Comparison of ENCODE assay signal across 1 cellular context in genomic region chr1:228109073-228109961, GRCh38.
A peak's percentile ranks its signal among the peaks of the same experiment; 100 is the strongest.
TF ChIP-seq lines count a peak whose summit lies in the region.

MRPL55 (minus strand) TSS chr1:228109299; CDS start chr1:228108260, 1,039 bp downstream.

TF ChIP-seq in HepG2, 621 proteins besides CTCF, POLR2A, EP300 and RAD21 (continued from another document and continues in another):
- TF ChIP-seq RNF219 (CRISPR knock-in tag; IDR thresholded peaks at IDR 0.05) (0 out of 2 replicates have a peak, but pooled peaks have one; percentile 6), BCL3 (CRISPR knock-in tag; IDR thresholded peaks at IDR 0.05) (peak; percentile 87), ZNF441 (CRISPR knock-in tag; IDR thresholded peaks at IDR 0.05; ENCODE audit: borderline replicate concordance) (no peak), NFKB2 (CRISPR knock-in tag; IDR thresholded peaks at IDR 0.05; ENCODE audit: borderline replicate concordance) (no peak; the same call in 1 of the 2 replicates), JARID2 (CRISPR knock-in tag; IDR thresholded peaks at IDR 0.05; ENCODE audit: insufficient replicate concordance) (peak; percentile 63), AKNA (CRISPR knock-in tag; IDR thresholded peaks at IDR 0.05; ENCODE audit: borderline replicate concordance) (no peak), ZNF543 (CRISPR knock-in tag; IDR thresholded peaks at IDR 0.05) (peak; percentile 25; the same call in 1 of the 2 replicates), THRA (CRISPR knock-in tag; IDR thresholded peaks at IDR 0.05; ENCODE audit: borderline replicate concordance) (peak; percentile 55; the same call in 1 of the 2 replicates), BHLHE40 (IDR thresholded peaks at IDR 0.05; ENCODE audit: low read length) (no peak; the same call in 1 of the 2 replicates), ZBTB21 (CRISPR knock-in tag; IDR thresholded peaks at IDR 0.05) (peak; percentile 97), MXD4 (CRISPR knock-in tag; IDR thresholded peaks at IDR 0.05) (peak; percentile 48; the same call in 1 of the 2 replicates), FOXK2 (IDR thresholded peaks at IDR 0.05) (no peak), GFI1 (CRISPR knock-in tag; IDR thresholded peaks at IDR 0.05; ENCODE audit: borderline replicate concordance) (peak; percentile 60; the same call in 1 of the 2 replicates), THAP8 (CRISPR knock-in tag; IDR thresholded peaks at IDR 0.05; ENCODE audit: borderline replicate concordance) (no peak), KAT7 (CRISPR knock-in tag; IDR thresholded peaks at IDR 0.05; ENCODE audit: borderline replicate concordance) (peak; percentile 51; the same call in 1 of the 2 replicates), ZBTB2 (CRISPR knock-in tag; IDR thresholded peaks at IDR 0.05; ENCODE audit: low read depth) (no peak), SOX5 (CRISPR knock-in tag; IDR thresholded peaks at IDR 0.05; ENCODE audit: borderline replicate concordance) (peak; percentile 54; the same call in 1 of the 2 replicates), ZBTB39 (CRISPR knock-in tag; IDR thresholded peaks at IDR 0.05) (peak; percentile 77; the same call in 1 of the 2 replicates), ZBTB42 (CRISPR knock-in tag; IDR thresholded peaks at IDR 0.05) (peak; percentile 60; the same call in 1 of the 2 replicates), RBFOX2 (IDR thresholded peaks at IDR 0.05; ENCODE audit: low read depth, low read length) (peak; percentile 91), EEA1 (CRISPR knock-in tag; IDR thresholded peaks at IDR 0.05; ENCODE audit: borderline replicate concordance) (peak; percentile 73; the same call in 1 of the 2 replicates), ZNF33B (CRISPR knock-in tag; IDR thresholded peaks at IDR 0.05) (0 out of 2 replicates have a peak, but pooled peaks have one; percentile 90), PAF1 (CRISPR knock-in tag; IDR thresholded peaks at IDR 0.05) (no peak), ARID2 (CRISPR knock-in tag; IDR thresholded peaks at IDR 0.05; ENCODE audit: borderline replicate concordance) (no peak), MTERF4 (CRISPR knock-in tag; IDR thresholded peaks at IDR 0.05) (0 out of 2 replicates have a peak, but pooled peaks have one; percentile 2), TCF7 (IDR thresholded peaks at IDR 0.05; ENCODE audit: low read depth) (no peak), ZNF547 (CRISPR knock-in tag; IDR thresholded peaks at IDR 0.05) (peak; percentile 81; the same call in 1 of the 2 replicates), KMT2B (CRISPR knock-in tag; IDR thresholded peaks at IDR 0.05) (peak; percentile 92), PTBP1 (IDR thresholded peaks at IDR 0.05; ENCODE audit: low read depth, low read length, poor library complexity, severe bottlenecking) (no peak), DRAP1 (CRISPR knock-in tag; IDR thresholded peaks at IDR 0.05) (peak; percentile 97), ZFAT (CRISPR knock-in tag; conservative IDR thresholded peaks at IDR 0.05) (no peak), ZMYM2 (CRISPR knock-in tag; IDR thresholded peaks at IDR 0.05) (peak; percentile 25; the same call in 1 of the 2 replicates), ZNF253 (CRISPR knock-in tag; IDR thresholded peaks at IDR 0.05; ENCODE audit: borderline replicate concordance) (no peak), SYNCRIP (IDR thresholded peaks at IDR 0.05; ENCODE audit: insufficient read depth, low read depth, low read length) (no peak), TAF1 (CRISPR knock-in tag; IDR thresholded peaks at IDR 0.05) (peak; percentile 92), ZNF619 (CRISPR knock-in tag; IDR thresholded peaks at IDR 0.05) (peak; percentile 97), ISL2 (CRISPR knock-in tag; IDR thresholded peaks at IDR 0.05) (peak; percentile 61; the same call in 1 of the 2 replicates)
